ENCODE assay signal across 1 cellular context in genomic region chr9:129889461-129889935, GRCh38.
TF ChIP-seq lines count a peak whose summit lies in the region.

No MANE protein-coding gene starts in this region.

TF ChIP-seq in WTC11, 78 proteins besides CTCF, POLR2A, EP300 and RAD21 (continued from another document and continues in another):
- TF ChIP-seq ZSCAN18 (CRISPR knock-in tag; IDR thresholded peaks at IDR 0.05), result no peak
- no peak for TF ChIP-seq TEAD4 (CRISPR knock-in tag; IDR thresholded peaks at IDR 0.05)
- TF ChIP-seq ZNF317 (CRISPR knock-in tag; IDR thresholded peaks at IDR 0.05; ENCODE audit: borderline replicate concordance, low read depth), result no peak
- TF ChIP-seq SMAD3 (CRISPR knock-in tag; IDR thresholded peaks at IDR 0.05; ENCODE audit: borderline replicate concordance), result no peak
- no peak for TF ChIP-seq MXD4 (CRISPR knock-in tag; IDR thresholded peaks at IDR 0.05; ENCODE audit: borderline replicate concordance)
- TF ChIP-seq RORB (CRISPR knock-in tag; IDR thresholded peaks at IDR 0.05), result no peak
- TF ChIP-seq FOXJ3 (CRISPR knock-in tag; IDR thresholded peaks at IDR 0.05; ENCODE audit: borderline replicate concordance), result no peak
- no peak for TF ChIP-seq ATF3 (CRISPR knock-in tag; conservative IDR thresholded peaks at IDR 0.05)
- no peak for TF ChIP-seq NR1H2 (CRISPR knock-in tag; IDR thresholded peaks at IDR 0.05)
- TF ChIP-seq IRF2 (CRISPR knock-in tag; IDR thresholded peaks at IDR 0.05; ENCODE audit: borderline replicate concordance, low read depth), result no peak
- TF ChIP-seq EMX1 (CRISPR knock-in tag; IDR thresholded peaks at IDR 0.05), result no peak
- no peak for TF ChIP-seq ZNF263 (CRISPR knock-in tag; IDR thresholded peaks at IDR 0.05; ENCODE audit: low read depth)
- no peak for TF ChIP-seq HMGA2 (CRISPR knock-in tag; IDR thresholded peaks at IDR 0.05)
- peak; percentile 53; the same call in 1 of the 2 replicates for TF ChIP-seq SP1 (CRISPR knock-in tag; conservative IDR thresholded peaks at IDR 0.05)
- TF ChIP-seq ZNF232 (CRISPR knock-in tag; IDR thresholded peaks at IDR 0.05), result no peak
- TF ChIP-seq NFYB (CRISPR knock-in tag; conservative IDR thresholded peaks at IDR 0.05; ENCODE audit: low read depth), result no peak
- no peak for TF ChIP-seq ARID4B (CRISPR knock-in tag; IDR thresholded peaks at IDR 0.05; ENCODE audit: borderline replicate concordance)
- no peak; the same call in 1 of the 2 replicates for TF ChIP-seq MAX (CRISPR knock-in tag; IDR thresholded peaks at IDR 0.05)
- no peak for TF ChIP-seq KAT7 (CRISPR knock-in tag; IDR thresholded peaks at IDR 0.05; ENCODE audit: borderline replicate concordance)
- peak; percentile 81; the same call in 1 of the 2 replicates for TF ChIP-seq FOXP1 (CRISPR knock-in tag; IDR thresholded peaks at IDR 0.05; ENCODE audit: borderline replicate concordance)
- no peak for TF ChIP-seq PREB (CRISPR knock-in tag; IDR thresholded peaks at IDR 0.05; ENCODE audit: borderline replicate concordance)
- TF ChIP-seq TEAD1 (CRISPR knock-in tag; IDR thresholded peaks at IDR 0.05), result peak; percentile 59; the same call in 1 of the 2 replicates
- no peak for TF ChIP-seq NFATC4 (CRISPR knock-in tag; IDR thresholded peaks at IDR 0.05)
- TF ChIP-seq PRRX2 (CRISPR knock-in tag; IDR thresholded peaks at IDR 0.05), result no peak
- TF ChIP-seq USF2 (CRISPR knock-in tag; IDR thresholded peaks at IDR 0.05), result no peak
- TF ChIP-seq ZBTB21 (CRISPR knock-in tag; IDR thresholded peaks at IDR 0.05; ENCODE audit: borderline replicate concordance), result no peak
- TF ChIP-seq ATF6 (CRISPR knock-in tag; IDR thresholded peaks at IDR 0.05), result no peak
- no peak for TF ChIP-seq PRDM15 (CRISPR knock-in tag; IDR thresholded peaks at IDR 0.05)
- TF ChIP-seq FOXK1 (CRISPR knock-in tag; IDR thresholded peaks at IDR 0.05), result peak; percentile 61
- no peak for TF ChIP-seq JUN (CRISPR knock-in tag; IDR thresholded peaks at IDR 0.05)
- no peak for TF ChIP-seq ZNF138 (CRISPR knock-in tag; conservative IDR thresholded peaks at IDR 0.05)
- TF ChIP-seq FOXP4 (CRISPR knock-in tag; IDR thresholded peaks at IDR 0.05), result peak; percentile 75; the same call in 1 of the 2 replicates
- no peak for TF ChIP-seq SMAD4 (CRISPR knock-in tag; IDR thresholded peaks at IDR 0.05)
- no peak for TF ChIP-seq ESRRA (CRISPR knock-in tag; IDR thresholded peaks at IDR 0.05; ENCODE audit: borderline replicate concordance)
- no peak for TF ChIP-seq OVOL2 (CRISPR knock-in tag; IDR thresholded peaks at IDR 0.05; ENCODE audit: borderline replicate concordance)
- TF ChIP-seq NFE2L1 (CRISPR knock-in tag; IDR thresholded peaks at IDR 0.05), result no peak
- no peak for TF ChIP-seq SOX15 (CRISPR knock-in tag; IDR thresholded peaks at IDR 0.05)
- TF ChIP-seq ZBTB43 (CRISPR knock-in tag; IDR thresholded peaks at IDR 0.05), result peak; percentile 52; the same call in 1 of the 2 replicates
- TF ChIP-seq GRHL2 (CRISPR knock-in tag; IDR thresholded peaks at IDR 0.05; ENCODE audit: insufficient replicate concordance, severe bottlenecking), result no peak
- no peak for TF ChIP-seq CREB1 (CRISPR knock-in tag; IDR thresholded peaks at IDR 0.05)
- TF ChIP-seq ERG (CRISPR knock-in tag; IDR thresholded peaks at IDR 0.05), result no peak
